In genomic region chr4:73761856-73762255, GRCh38 we compare ENCODE assay signal across 23 cellular contexts. TPM values are rescaled to one million over a fixed set of nuclear protein-coding genes. Genes with fewer than 3 reads are reported as not detected.
DNase-seq lines count a peak whose midpoint lies in the region; TF ChIP-seq lines count a peak whose summit lies in the region.
"Had no signal": no experiment of that assay in that cellular context is flagged by ENCODE, and none has a peak within 500 bp of the region (broad histone marks: within the 10 kb centered on the region; RNA-seq: fewer than 3 reads in every experiment).

No MANE protein-coding gene starts in this region.

- H3K4me3 Mint-ChIP-seq in endothelial cell (ENCODE audit: unreplicated experiment) = no peak overlapping the region
- H3K4me3 Mint-ChIP-seq: CD8-positive, alpha-beta memory T cell had no signal

- no peaks in the 10 kb centered on the region for H3K9me3 Mint-ChIP-seq in endothelial cell (ENCODE audit: unreplicated experiment)

- TF ChIP-seq CTCF in endothelial cell (IDR thresholded peaks at IDR 0.05; ENCODE audit: unreplicated experiment) = no peak

- no peaks in the 10 kb centered on the region for H3K36me3 Mint-ChIP-seq in endothelial cell (ENCODE audit: low read depth, unreplicated experiment)
- H3K36me3 Mint-ChIP-seq: CD14-positive monocyte; CD8-positive, alpha-beta memory T cell had no signal

- H3K27ac Mint-ChIP-seq in endothelial cell (ENCODE audit: unreplicated experiment) = peak overlapping the region; percentile 65
- H3K27ac Mint-ChIP-seq: CD8-positive, alpha-beta memory T cell had no signal

- DNase-seq in DMS53 (lab: John Stamatoyannopoulos, UW) (peak; percentile 59), DMS53 treated with DMSO at 0.1 percent for 48 hours (lab: John Stamatoyannopoulos, UW; ENCODE audit: unreplicated experiment) (no peak), NCI-H748 treated with DMSO at 0.1 percent for 48 hours (lab: John Stamatoyannopoulos, UW) (peak; percentile 2), endothelial cell (ENCODE audit: low spot score) (no peak), pulmonary artery endothelial cell (ENCODE audit: low read depth, low spot score) (peak; percentile 20), pons (ENCODE audit: low spot score) (no peak), NCI-H1694 (lab: John Stamatoyannopoulos, UW) (no peak)
- DNase-seq in activated CD4-positive, alpha-beta T cell treated with anti-CD3 and anti-CD28 coated beads, Interleukin-2, amount 50 U/mL, for 4 hours = no peak
- DNase-seq: 8988T; ACHN; BE2C; Calu3; CD8-positive, alpha-beta memory T cell; GM23248; H7; MG63; NCI-H1048; NCI-H187; NCI-H2081 treated with DMSO at 0.1 percent for 48 hours; NCI-H446; NCI-H524 treated with DMSO at 0.1 percent for 48 hours; SHP77 had no signal

- peaks cover 2% of the 10 kb centered on the region for H3K27me3 Mint-ChIP-seq in endothelial cell (ENCODE audit: unreplicated experiment)
- H3K27me3 Mint-ChIP-seq: CD8-positive, alpha-beta memory T cell had no signal

- H3K4me1 Mint-ChIP-seq in endothelial cell (ENCODE audit: unreplicated experiment) = peaks cover 18% of the 10 kb centered on the region
- H3K4me1 Mint-ChIP-seq: CD8-positive, alpha-beta memory T cell had no signal

RNA-seq across cellular contexts. Expression of gene CXCL8, which starts 21.5 kb away (rescaled TPM):
- not detected for total RNA-seq in endothelial cell (ENCODE audit: unreplicated experiment)
- 311 and 535 TPM in 2 replicates for total RNA-seq in pulmonary artery endothelial cell
- total RNA-seq: H7 had no signal

Comparison
In these comparisons a context has a peak if more than half of its experiments do, and no peak if none do; other contexts are left out.
1. DNase-seq: peak in DMS53 (single experiment), NCI-H748 treated with DMSO at 0.1 percent for 48 hours (single experiment) and pulmonary artery endothelial cell (single experiment); none in DMS53 treated with DMSO at 0.1 percent for 48 hours (single experiment), endothelial cell (single experiment), pons (single experiment), activated CD4-positive, alpha-beta T cell treated with anti-CD3 and anti-CD28 coated beads, Interleukin-2, amount 50 U/mL, for 4 hours (0 of 2) and NCI-H1694 (single experiment).
2. RNA of gene CXCL8, which starts 21.5 kb away (total RNA-seq): 311 to 535 TPM in pulmonary artery endothelial cell; not detected in endothelial cell (single experiment); every median in the first group is over 100 times any median in the second.